8 cellular contexts compared by ENCODE assay signal in genomic region chr13:45119469-45119989, GRCh38. TPM values are rescaled to one million over a fixed set of nuclear protein-coding genes. Genes with fewer than 3 reads are reported as not detected.
DNase-seq lines count a peak whose midpoint lies in the region; ATAC-seq and TF ChIP-seq lines count a peak whose summit lies in the region.

No MANE protein-coding gene starts in this region.

- no peak overlapping the region for H3K27ac ChIP-seq in right cardiac atrium (ENCODE audit: low read length)

- peak overlapping the region; percentile 63 for H3K4me3 ChIP-seq in GM12865 (ENCODE audit: low read depth, low read length)
- H3K4me3 ChIP-seq in right cardiac atrium (ENCODE audit: low read length): peak overlapping the region; percentile 70

- TF ChIP-seq CTCF in GM12865 (IDR thresholded peaks at IDR 0.05; ENCODE audit: insufficient read depth, low read depth, low read length, missing control alignments): no peak

- H3K4me1 ChIP-seq in right cardiac atrium (ENCODE audit: control insufficient read depth, insufficient read depth, low read length): no peaks in the 10 kb centered on the region

- peak; percentile 41 for DNase-seq in GM12865 (ENCODE audit: low read depth)
- DNase-seq in RKO (ENCODE audit: low spot score): peak; percentile 45
- DNase-seq in activated effector memory CD4-positive, alpha-beta T cell treated with Interleukin-2 at 50 U/mL for 16 hours: peak; percentile 41
- DNase-seq in right cardiac atrium: no peak
- DNase-seq in stimulated activated CD4-positive, alpha-beta T cell treated with anti-CD3 and anti-CD28 coated beads, Interleukin-12 subunit alpha, Interleukin-12 subunit beta, amount 100 ng/mL, for 24 hours (ENCODE audit: low read depth in 2 of 2): peak; percentile 22 to 25
- DNase-seq in putamen (ENCODE audit: low spot score): no peak
- no peak for DNase-seq in islet precursor cell

- no peaks in the 10 kb centered on the region for H3K9me3 ChIP-seq in right cardiac atrium (ENCODE audit: control insufficient read depth, low read length)

- no peaks in the 10 kb centered on the region for H3K27me3 ChIP-seq in right cardiac atrium (ENCODE audit: control insufficient read depth, insufficient read depth)

- 16% methylated on average over 6 of the region's 6 CpGs for WGBS in right cardiac atrium

- peak; percentile 31 for ATAC-seq in HG02678 (IDR thresholded peaks at IDR 0.05; ENCODE audit: unreplicated experiment)
- peak; percentile 33 to 54 for ATAC-seq in right cardiac atrium

- intact Hi-C loops in right cardiac atrium (cut with DNase I): no loop called here

RNA-seq across cellular contexts. Expression of gene GTF2F2, which starts 0.8 kb away (rescaled TPM):
- total RNA-seq in right cardiac atrium: 10 to 100 TPM; 13.6 to 18.1 (median 16.2) TPM
- 19.8 TPM for polyA plus RNA-seq in right cardiac atrium

Comparison
In these comparisons a context has a peak if more than half of its experiments do, and no peak if none do; other contexts are left out.
1. DNase-seq: peak in GM12865 (single experiment), RKO (single experiment), activated effector memory CD4-positive, alpha-beta T cell treated with Interleukin-2 at 50 U/mL for 16 hours (single experiment) and stimulated activated CD4-positive, alpha-beta T cell treated with anti-CD3 and anti-CD28 coated beads, Interleukin-12 subunit alpha, Interleukin-12 subunit beta, amount 100 ng/mL, for 24 hours (2 of 2); none in right cardiac atrium (0 of 3), putamen (single experiment) and islet precursor cell (single experiment).